Comparison of ENCODE assay signal across 3 cellular contexts in the genomic region with DNA sequence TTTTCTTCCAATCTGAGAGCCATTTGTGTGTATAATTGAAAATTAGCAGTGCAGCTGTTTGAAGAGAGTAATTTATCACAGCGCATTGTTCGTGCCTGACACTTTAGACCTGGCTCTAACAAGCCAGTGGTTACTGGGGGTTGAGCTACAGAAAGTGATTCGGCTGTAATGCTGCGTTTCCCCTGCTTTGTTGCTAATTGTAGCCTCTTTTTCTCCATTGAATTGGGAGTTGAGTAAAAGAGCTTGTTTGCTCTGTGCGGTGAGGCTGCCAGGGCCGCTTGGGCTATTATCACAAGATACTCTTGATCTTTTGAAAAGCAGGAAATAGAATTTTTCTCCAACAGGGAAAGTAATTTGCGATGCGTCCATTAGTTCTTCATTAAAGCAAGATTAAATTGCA.
TF ChIP-seq lines count a peak whose summit lies in the region.

No MANE protein-coding gene starts in this region.

TF ChIP-seq in SK-N-SH, 30 proteins besides CTCF, POLR2A, EP300 and RAD21 (continued from another document and continues in another):
- TF ChIP-seq, protein P1, sequence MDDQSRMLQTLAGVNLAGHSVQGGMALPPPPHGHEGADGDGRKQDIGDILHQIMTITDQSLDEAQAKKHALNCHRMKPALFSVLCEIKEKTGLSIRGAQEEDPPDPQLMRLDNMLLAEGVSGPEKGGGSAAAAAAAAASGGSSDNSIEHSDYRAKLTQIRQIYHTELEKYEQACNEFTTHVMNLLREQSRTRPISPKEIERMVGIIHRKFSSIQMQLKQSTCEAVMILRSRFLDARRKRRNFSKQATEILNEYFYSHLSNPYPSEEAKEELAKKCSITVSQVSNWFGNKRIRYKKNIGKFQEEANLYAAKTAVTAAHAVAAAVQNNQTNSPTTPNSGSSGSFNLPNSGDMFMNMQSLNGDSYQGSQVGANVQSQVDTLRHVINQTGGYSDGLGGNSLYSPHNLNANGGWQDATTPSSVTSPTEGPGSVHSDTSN (IDR thresholded peaks at IDR 0.05), result no peak
- no peak for TF ChIP-seq FOXJ3 (CRISPR knock-in tag; IDR thresholded peaks at IDR 0.05)
- TF ChIP-seq TEAD4 (IDR thresholded peaks at IDR 0.05; ENCODE audit: borderline replicate concordance, insufficient read depth), result no peak
- TF ChIP-seq, protein P2, sequence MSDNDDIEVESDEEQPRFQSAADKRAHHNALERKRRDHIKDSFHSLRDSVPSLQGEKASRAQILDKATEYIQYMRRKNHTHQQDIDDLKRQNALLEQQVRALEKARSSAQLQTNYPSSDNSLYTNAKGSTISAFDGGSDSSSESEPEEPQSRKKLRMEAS (IDR thresholded peaks at IDR 0.05; ENCODE audit: low read depth), result no peak
- no peak for TF ChIP-seq MEF2A (IDR thresholded peaks at IDR 0.05; ENCODE audit: borderline replicate concordance, low read depth)
- TF ChIP-seq RFX5 (IDR thresholded peaks at IDR 0.05; ENCODE audit: low read length), result no peak
- no peak for TF ChIP-seq NRF1 (IDR thresholded peaks at IDR 0.05; ENCODE audit: low read depth, low read length)
- TF ChIP-seq RXRA (IDR thresholded peaks at IDR 0.05; ENCODE audit: borderline replicate concordance, low read depth), result no peak
- no peak for TF ChIP-seq POLR2AphosphoS5 (IDR thresholded peaks at IDR 0.05; ENCODE audit: low read depth, low read length)
- TF ChIP-seq TAF1 (IDR thresholded peaks at IDR 0.05; ENCODE audit: borderline replicate concordance, low read depth, low read length), result no peak
- TF ChIP-seq SMC3 (IDR thresholded peaks at IDR 0.05; ENCODE audit: low read depth, low read length), result no peak
- TF ChIP-seq, protein P3, sequence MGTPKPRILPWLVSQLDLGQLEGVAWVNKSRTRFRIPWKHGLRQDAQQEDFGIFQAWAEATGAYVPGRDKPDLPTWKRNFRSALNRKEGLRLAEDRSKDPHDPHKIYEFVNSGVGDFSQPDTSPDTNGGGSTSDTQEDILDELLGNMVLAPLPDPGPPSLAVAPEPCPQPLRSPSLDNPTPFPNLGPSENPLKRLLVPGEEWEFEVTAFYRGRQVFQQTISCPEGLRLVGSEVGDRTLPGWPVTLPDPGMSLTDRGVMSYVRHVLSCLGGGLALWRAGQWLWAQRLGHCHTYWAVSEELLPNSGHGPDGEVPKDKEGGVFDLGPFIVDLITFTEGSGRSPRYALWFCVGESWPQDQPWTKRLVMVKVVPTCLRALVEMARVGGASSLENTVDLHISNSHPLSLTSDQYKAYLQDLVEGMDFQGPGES (IDR thresholded peaks at IDR 0.05; ENCODE audit: low read depth, low read length), result no peak
- no peak for TF ChIP-seq ELF1 (IDR thresholded peaks at IDR 0.05)
- no peak for TF ChIP-seq RCOR1 (IDR thresholded peaks at IDR 0.05; ENCODE audit: low read length)
- TF ChIP-seq, protein P4, sequence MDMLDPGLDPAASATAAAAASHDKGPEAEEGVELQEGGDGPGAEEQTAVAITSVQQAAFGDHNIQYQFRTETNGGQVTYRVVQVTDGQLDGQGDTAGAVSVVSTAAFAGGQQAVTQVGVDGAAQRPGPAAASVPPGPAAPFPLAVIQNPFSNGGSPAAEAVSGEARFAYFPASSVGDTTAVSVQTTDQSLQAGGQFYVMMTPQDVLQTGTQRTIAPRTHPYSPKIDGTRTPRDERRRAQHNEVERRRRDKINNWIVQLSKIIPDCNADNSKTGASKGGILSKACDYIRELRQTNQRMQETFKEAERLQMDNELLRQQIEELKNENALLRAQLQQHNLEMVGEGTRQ (IDR thresholded peaks at IDR 0.05; ENCODE audit: borderline replicate concordance, low read depth, low read length), result no peak
- no peak for TF ChIP-seq SIN3A (IDR thresholded peaks at IDR 0.05; ENCODE audit: borderline replicate concordance, low read depth, low read length)
- TF ChIP-seq FOXM1 (IDR thresholded peaks at IDR 0.05; ENCODE audit: low read depth), result no peak
- TF ChIP-seq NFIC (IDR thresholded peaks at IDR 0.05; ENCODE audit: borderline replicate concordance), result no peak

TF ChIP-seq in SK-N-SH treated with all-trans-retinoic acid at 6 μM for 48 hours, 23 proteins besides CTCF, POLR2A, EP300 and RAD21 (continued from another document):
- TF ChIP-seq, protein P5, sequence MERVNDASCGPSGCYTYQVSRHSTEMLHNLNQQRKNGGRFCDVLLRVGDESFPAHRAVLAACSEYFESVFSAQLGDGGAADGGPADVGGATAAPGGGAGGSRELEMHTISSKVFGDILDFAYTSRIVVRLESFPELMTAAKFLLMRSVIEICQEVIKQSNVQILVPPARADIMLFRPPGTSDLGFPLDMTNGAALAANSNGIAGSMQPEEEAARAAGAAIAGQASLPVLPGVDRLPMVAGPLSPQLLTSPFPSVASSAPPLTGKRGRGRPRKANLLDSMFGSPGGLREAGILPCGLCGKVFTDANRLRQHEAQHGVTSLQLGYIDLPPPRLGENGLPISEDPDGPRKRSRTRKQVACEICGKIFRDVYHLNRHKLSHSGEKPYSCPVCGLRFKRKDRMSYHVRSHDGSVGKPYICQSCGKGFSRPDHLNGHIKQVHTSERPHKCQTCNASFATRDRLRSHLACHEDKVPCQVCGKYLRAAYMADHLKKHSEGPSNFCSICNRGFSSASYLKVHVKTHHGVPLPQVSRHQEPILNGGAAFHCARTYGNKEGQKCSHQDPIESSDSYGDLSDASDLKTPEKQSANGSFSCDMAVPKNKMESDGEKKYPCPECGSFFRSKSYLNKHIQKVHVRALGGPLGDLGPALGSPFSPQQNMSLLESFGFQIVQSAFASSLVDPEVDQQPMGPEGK (CRISPR knock-in tag; IDR thresholded peaks at IDR 0.05; ENCODE audit: borderline replicate concordance), result no peak
- TF ChIP-seq, protein P6, sequence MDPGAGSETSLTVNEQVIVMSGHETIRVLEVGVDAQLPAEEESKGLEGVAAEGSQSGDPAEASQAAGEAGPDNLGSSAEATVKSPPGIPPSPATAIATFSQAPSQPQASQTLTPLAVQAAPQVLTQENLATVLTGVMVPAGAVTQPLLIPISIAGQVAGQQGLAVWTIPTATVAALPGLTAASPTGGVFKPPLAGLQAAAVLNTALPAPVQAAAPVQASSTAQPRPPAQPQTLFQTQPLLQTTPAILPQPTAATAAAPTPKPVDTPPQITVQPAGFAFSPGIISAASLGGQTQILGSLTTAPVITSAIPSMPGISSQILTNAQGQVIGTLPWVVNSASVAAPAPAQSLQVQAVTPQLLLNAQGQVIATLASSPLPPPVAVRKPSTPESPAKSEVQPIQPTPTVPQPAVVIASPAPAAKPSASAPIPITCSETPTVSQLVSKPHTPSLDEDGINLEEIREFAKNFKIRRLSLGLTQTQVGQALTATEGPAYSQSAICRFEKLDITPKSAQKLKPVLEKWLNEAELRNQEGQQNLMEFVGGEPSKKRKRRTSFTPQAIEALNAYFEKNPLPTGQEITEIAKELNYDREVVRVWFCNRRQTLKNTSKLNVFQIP (CRISPR knock-in tag; IDR thresholded peaks at IDR 0.05; ENCODE audit: borderline replicate concordance, low read depth), result no peak
- TF ChIP-seq BACH2 (CRISPR knock-in tag; IDR thresholded peaks at IDR 0.05; ENCODE audit: borderline replicate concordance), result no peak
- no peak for TF ChIP-seq ZNF565 (CRISPR knock-in tag; conservative IDR thresholded peaks at IDR 0.05; ENCODE audit: low read depth)
- no peak for TF ChIP-seq ZC3H10 (CRISPR knock-in tag; IDR thresholded peaks at IDR 0.05)
- no peak for TF ChIP-seq SNAI2 (CRISPR knock-in tag; IDR thresholded peaks at IDR 0.05)
- TF ChIP-seq GLIS3 (CRISPR knock-in tag; IDR thresholded peaks at IDR 0.05), result no peak
- TF ChIP-seq TOX (CRISPR knock-in tag; IDR thresholded peaks at IDR 0.05; ENCODE audit: borderline replicate concordance), result no peak
- TF ChIP-seq, protein P7, sequence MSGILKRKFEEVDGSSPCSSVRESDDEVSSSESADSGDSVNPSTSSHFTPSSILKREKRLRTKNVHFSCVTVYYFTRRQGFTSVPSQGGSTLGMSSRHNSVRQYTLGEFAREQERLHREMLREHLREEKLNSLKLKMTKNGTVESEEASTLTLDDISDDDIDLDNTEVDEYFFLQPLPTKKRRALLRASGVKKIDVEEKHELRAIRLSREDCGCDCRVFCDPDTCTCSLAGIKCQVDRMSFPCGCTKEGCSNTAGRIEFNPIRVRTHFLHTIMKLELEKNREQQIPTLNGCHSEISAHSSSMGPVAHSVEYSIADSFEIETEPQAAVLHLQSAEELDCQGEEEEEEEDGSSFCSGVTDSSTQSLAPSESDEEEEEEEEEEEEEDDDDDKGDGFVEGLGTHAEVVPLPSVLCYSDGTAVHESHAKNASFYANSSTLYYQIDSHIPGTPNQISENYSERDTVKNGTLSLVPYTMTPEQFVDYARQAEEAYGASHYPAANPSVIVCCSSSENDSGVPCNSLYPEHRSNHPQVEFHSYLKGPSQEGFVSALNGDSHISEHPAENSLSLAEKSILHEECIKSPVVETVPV (CRISPR knock-in tag; IDR thresholded peaks at IDR 0.05), result no peak
- TF ChIP-seq CSDC2 (CRISPR knock-in tag; IDR thresholded peaks at IDR 0.05), result no peak

TF ChIP-seq in H1, 55 proteins besides CTCF, POLR2A, EP300 and RAD21 (continued from another document):
- no peak for TF ChIP-seq HDAC2 (IDR thresholded peaks at IDR 0.05; ENCODE audit: borderline replicate concordance in 1 of 2, low read depth in 2 of 2, low read length in 2 of 2)
- TF ChIP-seq KDM5A (IDR thresholded peaks at IDR 0.05; ENCODE audit: low read length), result no peak
- TF ChIP-seq, protein P8, sequence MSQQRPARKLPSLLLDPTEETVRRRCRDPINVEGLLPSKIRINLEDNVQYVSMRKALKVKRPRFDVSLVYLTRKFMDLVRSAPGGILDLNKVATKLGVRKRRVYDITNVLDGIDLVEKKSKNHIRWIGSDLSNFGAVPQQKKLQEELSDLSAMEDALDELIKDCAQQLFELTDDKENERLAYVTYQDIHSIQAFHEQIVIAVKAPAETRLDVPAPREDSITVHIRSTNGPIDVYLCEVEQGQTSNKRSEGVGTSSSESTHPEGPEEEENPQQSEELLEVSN (IDR thresholded peaks at IDR 0.05), result no peak
- TF ChIP-seq SIN3A (conservative IDR thresholded peaks at IDR 0.05 in 1 of 2, IDR thresholded peaks at IDR 0.05 in 1 of 2; ENCODE audit: low read depth in 1 of 2, low read length in 2 of 2), result no peak
- TF ChIP-seq, protein P4 (IDR thresholded peaks at IDR 0.05; ENCODE audit: low read length), result no peak
- no peak for TF ChIP-seq JUN (IDR thresholded peaks at IDR 0.05; ENCODE audit: low read depth, low read length)
- TF ChIP-seq FOSL1 (IDR thresholded peaks at IDR 0.05; ENCODE audit: insufficient read depth, low read depth, low read length), result no peak
- TF ChIP-seq, protein P9, sequence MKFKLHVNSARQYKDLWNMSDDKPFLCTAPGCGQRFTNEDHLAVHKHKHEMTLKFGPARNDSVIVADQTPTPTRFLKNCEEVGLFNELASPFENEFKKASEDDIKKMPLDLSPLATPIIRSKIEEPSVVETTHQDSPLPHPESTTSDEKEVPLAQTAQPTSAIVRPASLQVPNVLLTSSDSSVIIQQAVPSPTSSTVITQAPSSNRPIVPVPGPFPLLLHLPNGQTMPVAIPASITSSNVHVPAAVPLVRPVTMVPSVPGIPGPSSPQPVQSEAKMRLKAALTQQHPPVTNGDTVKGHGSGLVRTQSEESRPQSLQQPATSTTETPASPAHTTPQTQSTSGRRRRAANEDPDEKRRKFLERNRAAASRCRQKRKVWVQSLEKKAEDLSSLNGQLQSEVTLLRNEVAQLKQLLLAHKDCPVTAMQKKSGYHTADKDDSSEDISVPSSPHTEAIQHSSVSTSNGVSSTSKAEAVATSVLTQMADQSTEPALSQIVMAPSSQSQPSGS (IDR thresholded peaks at IDR 0.05; ENCODE audit: low read length), result no peak
- TF ChIP-seq MAFK (IDR thresholded peaks at IDR 0.05; ENCODE audit: low read depth, low read length), result no peak
- no peak for TF ChIP-seq GABPA (IDR thresholded peaks at IDR 0.05; ENCODE audit: borderline replicate concordance, insufficient read depth, low read length)
- no peak for TF ChIP-seq SP4 (IDR thresholded peaks at IDR 0.05; ENCODE audit: low read length)
- TF ChIP-seq SP2 (IDR thresholded peaks at IDR 0.05; ENCODE audit: low read length), result no peak
- TF ChIP-seq TBP (IDR thresholded peaks at IDR 0.05; ENCODE audit: low read depth, low read length), result no peak
